Comparison of ENCODE assay signal across 3 cellular contexts in the genomic region with DNA sequence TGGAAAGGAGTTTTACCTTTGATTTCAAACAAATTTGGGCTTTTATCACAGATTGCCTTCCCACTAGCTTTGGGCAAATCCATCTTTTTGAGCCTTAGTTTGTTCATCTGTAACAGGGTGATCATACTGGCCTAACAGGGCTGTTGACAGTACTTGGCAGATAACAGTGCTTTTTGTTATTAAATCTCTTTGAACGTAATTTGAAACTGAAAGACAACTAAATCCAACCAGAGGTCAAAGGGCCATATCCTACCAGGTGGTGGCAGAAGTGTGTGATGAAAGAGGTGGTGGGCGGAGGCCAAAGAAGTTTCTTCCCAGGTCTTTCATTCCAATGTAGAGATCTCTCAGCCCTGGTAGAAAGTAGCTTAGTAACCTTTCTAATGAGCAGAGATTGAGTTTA.
TF ChIP-seq lines count a peak whose summit lies in the region.

No MANE protein-coding gene starts in this region.

TF ChIP-seq in GM23338, 12 proteins besides CTCF, POLR2A, EP300 and RAD21 (continues in another document):
- TF ChIP-seq ZNF114 (CRISPR knock-in tag; IDR thresholded peaks at IDR 0.05) = no peak
- TF ChIP-seq EZH2 (IDR thresholded peaks at IDR 0.05; ENCODE audit: low read depth, unreplicated experiment) = no peak
- TF ChIP-seq, protein P1, sequence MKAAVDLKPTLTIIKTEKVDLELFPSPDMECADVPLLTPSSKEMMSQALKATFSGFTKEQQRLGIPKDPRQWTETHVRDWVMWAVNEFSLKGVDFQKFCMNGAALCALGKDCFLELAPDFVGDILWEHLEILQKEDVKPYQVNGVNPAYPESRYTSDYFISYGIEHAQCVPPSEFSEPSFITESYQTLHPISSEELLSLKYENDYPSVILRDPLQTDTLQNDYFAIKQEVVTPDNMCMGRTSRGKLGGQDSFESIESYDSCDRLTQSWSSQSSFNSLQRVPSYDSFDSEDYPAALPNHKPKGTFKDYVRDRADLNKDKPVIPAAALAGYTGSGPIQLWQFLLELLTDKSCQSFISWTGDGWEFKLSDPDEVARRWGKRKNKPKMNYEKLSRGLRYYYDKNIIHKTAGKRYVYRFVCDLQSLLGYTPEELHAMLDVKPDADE (IDR thresholded peaks at IDR 0.05) = no peak
- no peak for TF ChIP-seq JUNB (IDR thresholded peaks at IDR 0.05; ENCODE audit: unreplicated experiment)
- no peak for TF ChIP-seq POLR2AphosphoS5 (IDR thresholded peaks at IDR 0.05; ENCODE audit: low read depth)
- no peak for TF ChIP-seq ZNF331 (CRISPR knock-in tag; IDR thresholded peaks at IDR 0.05; ENCODE audit: low read depth)

TF ChIP-seq in GM12878, 131 proteins besides CTCF, POLR2A, EP300 and RAD21 (continues in another document):
- TF ChIP-seq, protein P2, sequence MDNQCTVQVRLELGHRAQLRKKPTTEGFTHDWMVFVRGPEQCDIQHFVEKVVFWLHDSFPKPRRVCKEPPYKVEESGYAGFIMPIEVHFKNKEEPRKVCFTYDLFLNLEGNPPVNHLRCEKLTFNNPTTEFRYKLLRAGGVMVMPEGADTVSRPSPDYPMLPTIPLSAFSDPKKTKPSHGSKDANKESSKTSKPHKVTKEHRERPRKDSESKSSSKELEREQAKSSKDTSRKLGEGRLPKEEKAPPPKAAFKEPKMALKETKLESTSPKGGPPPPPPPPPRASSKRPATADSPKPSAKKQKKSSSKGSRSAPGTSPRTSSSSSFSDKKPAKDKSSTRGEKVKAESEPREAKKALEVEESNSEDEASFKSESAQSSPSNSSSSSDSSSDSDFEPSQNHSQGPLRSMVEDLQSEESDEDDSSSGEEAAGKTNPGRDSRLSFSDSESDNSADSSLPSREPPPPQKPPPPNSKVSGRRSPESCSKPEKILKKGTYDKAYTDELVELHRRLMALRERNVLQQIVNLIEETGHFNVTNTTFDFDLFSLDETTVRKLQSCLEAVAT (IDR thresholded peaks at IDR 0.05) = no peak
- no peak for TF ChIP-seq MYB (IDR thresholded peaks at IDR 0.05; ENCODE audit: borderline replicate concordance, low read depth, low read length)
- peak; percentile 49; the same call in 1 of the 2 replicates for TF ChIP-seq NR2F1 (conservative IDR thresholded peaks at IDR 0.05)
- no peak for TF ChIP-seq SMAD5 (IDR thresholded peaks at IDR 0.05; ENCODE audit: low read depth)
- no peak for TF ChIP-seq ZNF384 (IDR thresholded peaks at IDR 0.05; ENCODE audit: borderline replicate concordance, low read depth, low read length)
- TF ChIP-seq HDAC6 (IDR thresholded peaks at IDR 0.05; ENCODE audit: unreplicated experiment) = no peak
- peak; percentile 17; the same call in 1 of the 2 replicates for TF ChIP-seq SMC3 (IDR thresholded peaks at IDR 0.05; ENCODE audit: borderline replicate concordance, low read length)
- TF ChIP-seq, protein P3, sequence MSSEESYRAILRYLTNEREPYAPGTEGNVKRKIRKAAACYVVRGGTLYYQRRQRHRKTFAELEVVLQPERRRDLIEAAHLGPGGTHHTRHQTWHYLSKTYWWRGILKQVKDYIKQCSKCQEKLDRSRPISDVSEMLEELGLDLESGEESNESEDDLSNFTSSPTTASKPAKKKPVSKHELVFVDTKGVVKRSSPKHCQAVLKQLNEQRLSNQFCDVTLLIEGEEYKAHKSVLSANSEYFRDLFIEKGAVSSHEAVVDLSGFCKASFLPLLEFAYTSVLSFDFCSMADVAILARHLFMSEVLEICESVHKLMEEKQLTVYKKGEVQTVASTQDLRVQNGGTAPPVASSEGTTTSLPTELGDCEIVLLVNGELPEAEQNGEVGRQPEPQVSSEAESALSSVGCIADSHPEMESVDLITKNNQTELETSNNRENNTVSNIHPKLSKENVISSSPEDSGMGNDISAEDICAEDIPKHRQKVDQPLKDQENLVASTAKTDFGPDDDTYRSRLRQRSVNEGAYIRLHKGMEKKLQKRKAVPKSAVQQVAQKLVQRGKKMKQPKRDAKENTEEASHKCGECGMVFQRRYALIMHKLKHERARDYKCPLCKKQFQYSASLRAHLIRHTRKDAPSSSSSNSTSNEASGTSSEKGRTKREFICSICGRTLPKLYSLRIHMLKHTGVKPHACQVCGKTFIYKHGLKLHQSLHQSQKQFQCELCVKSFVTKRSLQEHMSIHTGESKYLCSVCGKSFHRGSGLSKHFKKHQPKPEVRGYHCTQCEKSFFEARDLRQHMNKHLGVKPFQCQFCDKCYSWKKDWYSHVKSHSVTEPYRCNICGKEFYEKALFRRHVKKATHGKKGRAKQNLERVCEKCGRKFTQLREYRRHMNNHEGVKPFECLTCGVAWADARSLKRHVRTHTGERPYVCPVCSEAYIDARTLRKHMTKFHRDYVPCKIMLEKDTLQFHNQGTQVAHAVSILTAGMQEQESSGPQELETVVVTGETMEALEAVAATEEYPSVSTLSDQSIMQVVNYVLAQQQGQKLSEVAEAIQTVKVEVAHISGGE (CRISPR knock-in tag; IDR thresholded peaks at IDR 0.05) = no peak
- peak; percentile 45 for TF ChIP-seq NR2C1 (IDR thresholded peaks at IDR 0.05)
- TF ChIP-seq, protein P4, sequence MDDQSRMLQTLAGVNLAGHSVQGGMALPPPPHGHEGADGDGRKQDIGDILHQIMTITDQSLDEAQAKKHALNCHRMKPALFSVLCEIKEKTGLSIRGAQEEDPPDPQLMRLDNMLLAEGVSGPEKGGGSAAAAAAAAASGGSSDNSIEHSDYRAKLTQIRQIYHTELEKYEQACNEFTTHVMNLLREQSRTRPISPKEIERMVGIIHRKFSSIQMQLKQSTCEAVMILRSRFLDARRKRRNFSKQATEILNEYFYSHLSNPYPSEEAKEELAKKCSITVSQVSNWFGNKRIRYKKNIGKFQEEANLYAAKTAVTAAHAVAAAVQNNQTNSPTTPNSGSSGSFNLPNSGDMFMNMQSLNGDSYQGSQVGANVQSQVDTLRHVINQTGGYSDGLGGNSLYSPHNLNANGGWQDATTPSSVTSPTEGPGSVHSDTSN (IDR thresholded peaks at IDR 0.05; ENCODE audit: insufficient replicate concordance, low read depth, low read length) = no peak
- no peak for TF ChIP-seq ZNF207 (IDR thresholded peaks at IDR 0.05; ENCODE audit: borderline replicate concordance)

TF ChIP-seq in liver, 16 proteins besides CTCF, POLR2A, EP300 and RAD21:
- TF ChIP-seq YY1 (IDR thresholded peaks at IDR 0.05) (peak; percentile 21), RXRA (IDR thresholded peaks at IDR 0.05) (peak; percentile 61 to 76), HNF4G (IDR thresholded peaks at IDR 0.05) (no peak), NR2F2 (IDR thresholded peaks at IDR 0.05) (peak; percentile 73), SP1 (IDR thresholded peaks at IDR 0.05) (peak; percentile 61), HNF4A (conservative IDR thresholded peaks at IDR 0.05) (peak; percentile 81 to 82), TAF1 (conservative IDR thresholded peaks at IDR 0.05) (no peak), EGR1 (IDR thresholded peaks at IDR 0.05; ENCODE audit: low read depth in 2 of 2) (peak; percentile 58 to 60), JUND (IDR thresholded peaks at IDR 0.05) (peak in 1 of 2 donors; percentile 44), FOXA2 (IDR thresholded peaks at IDR 0.05) (peak; percentile 46)
- TF ChIP-seq, protein P5, sequence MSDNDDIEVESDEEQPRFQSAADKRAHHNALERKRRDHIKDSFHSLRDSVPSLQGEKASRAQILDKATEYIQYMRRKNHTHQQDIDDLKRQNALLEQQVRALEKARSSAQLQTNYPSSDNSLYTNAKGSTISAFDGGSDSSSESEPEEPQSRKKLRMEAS (IDR thresholded peaks at IDR 0.05) = peak; percentile 59
- TF ChIP-seq, protein P6, sequence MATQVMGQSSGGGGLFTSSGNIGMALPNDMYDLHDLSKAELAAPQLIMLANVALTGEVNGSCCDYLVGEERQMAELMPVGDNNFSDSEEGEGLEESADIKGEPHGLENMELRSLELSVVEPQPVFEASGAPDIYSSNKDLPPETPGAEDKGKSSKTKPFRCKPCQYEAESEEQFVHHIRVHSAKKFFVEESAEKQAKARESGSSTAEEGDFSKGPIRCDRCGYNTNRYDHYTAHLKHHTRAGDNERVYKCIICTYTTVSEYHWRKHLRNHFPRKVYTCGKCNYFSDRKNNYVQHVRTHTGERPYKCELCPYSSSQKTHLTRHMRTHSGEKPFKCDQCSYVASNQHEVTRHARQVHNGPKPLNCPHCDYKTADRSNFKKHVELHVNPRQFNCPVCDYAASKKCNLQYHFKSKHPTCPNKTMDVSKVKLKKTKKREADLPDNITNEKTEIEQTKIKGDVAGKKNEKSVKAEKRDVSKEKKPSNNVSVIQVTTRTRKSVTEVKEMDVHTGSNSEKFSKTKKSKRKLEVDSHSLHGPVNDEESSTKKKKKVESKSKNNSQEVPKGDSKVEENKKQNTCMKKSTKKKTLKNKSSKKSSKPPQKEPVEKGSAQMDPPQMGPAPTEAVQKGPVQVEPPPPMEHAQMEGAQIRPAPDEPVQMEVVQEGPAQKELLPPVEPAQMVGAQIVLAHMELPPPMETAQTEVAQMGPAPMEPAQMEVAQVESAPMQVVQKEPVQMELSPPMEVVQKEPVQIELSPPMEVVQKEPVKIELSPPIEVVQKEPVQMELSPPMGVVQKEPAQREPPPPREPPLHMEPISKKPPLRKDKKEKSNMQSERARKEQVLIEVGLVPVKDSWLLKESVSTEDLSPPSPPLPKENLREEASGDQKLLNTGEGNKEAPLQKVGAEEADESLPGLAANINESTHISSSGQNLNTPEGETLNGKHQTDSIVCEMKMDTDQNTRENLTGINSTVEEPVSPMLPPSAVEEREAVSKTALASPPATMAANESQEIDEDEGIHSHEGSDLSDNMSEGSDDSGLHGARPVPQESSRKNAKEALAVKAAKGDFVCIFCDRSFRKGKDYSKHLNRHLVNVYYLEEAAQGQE (IDR thresholded peaks at IDR 0.05) = no peak
- TF ChIP-seq, protein P7, sequence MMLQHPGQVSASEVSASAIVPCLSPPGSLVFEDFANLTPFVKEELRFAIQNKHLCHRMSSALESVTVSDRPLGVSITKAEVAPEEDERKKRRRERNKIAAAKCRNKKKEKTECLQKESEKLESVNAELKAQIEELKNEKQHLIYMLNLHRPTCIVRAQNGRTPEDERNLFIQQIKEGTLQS (IDR thresholded peaks at IDR 0.05) = peak; percentile 66
